8 cellular contexts compared by ENCODE assay signal in the genomic region with DNA sequence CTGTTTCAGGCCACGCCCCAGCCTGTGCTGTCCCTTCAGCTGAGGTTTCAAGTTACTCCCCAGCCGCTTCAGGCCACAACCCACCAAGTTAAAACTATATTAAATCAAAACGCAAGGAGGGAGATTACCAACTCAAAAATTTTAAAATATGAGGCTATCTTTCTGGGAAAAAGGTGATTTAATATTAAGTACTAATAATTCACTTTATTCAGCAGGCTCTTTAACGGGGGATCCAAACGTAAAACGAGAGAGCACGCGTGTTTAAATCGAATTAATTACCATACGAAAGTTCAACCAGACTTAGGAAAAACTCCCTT.
A peak's percentile ranks its signal among the peaks of the same experiment; 100 is the strongest.
DNase-seq lines count a peak whose midpoint lies in the region; ATAC-seq lines count a peak whose summit lies in the region.

No MANE protein-coding gene starts in this region.

- peak overlapping the region; percentile 73 for H3K9ac ChIP-seq in adipocyte (ENCODE audit: low read length)

- peaks cover 26% of the 10 kb centered on the region for H3K4me1 Mint-ChIP-seq in stimulated activated memory B cell treated with anti-CD40 and anti-IgM and Interleukin-4, amounts not matched to agents 10 μg/mL and 1 μg/mL and 100 μg/mL, for 72 hours

- no peak overlapping the region for H3K27ac Mint-ChIP-seq in stimulated activated memory B cell treated with anti-CD40 and anti-IgM and Interleukin-4, amounts not matched to agents 10 μg/mL and 1 μg/mL and 100 μg/mL, for 72 hours

- peak overlapping the region; percentile 52 for H3K4me3 Mint-ChIP-seq in stimulated activated memory B cell treated with anti-CD40 and anti-IgM and Interleukin-4, amounts not matched to agents 10 μg/mL and 1 μg/mL and 100 μg/mL, for 72 hours

- ATAC-seq in GM19043 (IDR thresholded peaks at IDR 0.05; ENCODE audit: low read depth, unreplicated experiment) (peak; percentile 77), HG03103 (IDR thresholded peaks at IDR 0.05; ENCODE audit: low read depth, unreplicated experiment) (peak; percentile 69)
- peak; percentile 66 for ATAC-seq in stimulated activated memory B cell treated with anti-CD40 and anti-IgM and Interleukin-4, amounts not matched to agents 10 μg/mL and 1 μg/mL and 100 μg/mL, for 72 hours

- peaks cover 16% of the 10 kb centered on the region for H3K4me1 ChIP-seq in ACC112 (ENCODE audit: control insufficient read depth, insufficient read depth, low read length, unreplicated experiment)
- H3K4me1 ChIP-seq in adipocyte (ENCODE audit: control insufficient read depth, insufficient read depth, low read length) = peaks cover 21% of the 10 kb centered on the region

- H3K36me3 ChIP-seq in ACC112 (ENCODE audit: insufficient read depth, low read length) (no peaks in the 10 kb centered on the region), adipocyte (ENCODE audit: control insufficient read depth, insufficient read depth, low read length, severe bottlenecking) (no peaks in the 10 kb centered on the region)

- H2AFZ ChIP-seq in ACC112 (ENCODE audit: low read length, unreplicated experiment) = peak overlapping the region; percentile 71

- peaks cover 4% of the 10 kb centered on the region; the same call in 1 of the 2 replicates for H3K27me3 ChIP-seq in ACC112 (ENCODE audit: insufficient read depth, low read length)
- H3K27me3 ChIP-seq in adipocyte (replicated peaks; ENCODE audit: control insufficient read depth, insufficient read depth, low read length) = peaks cover 8% of the 10 kb centered on the region

- no peaks in the 10 kb centered on the region for H3K79me2 ChIP-seq in ACC112 (ENCODE audit: control insufficient read depth, insufficient read depth, low read length, unreplicated experiment)

- H3K4me3 ChIP-seq in ACC112 (ENCODE audit: low read depth, low read length) (peak overlapping the region; percentile 72), adipocyte (ENCODE audit: low read length) (peak overlapping the region; percentile 75), iPS-11a (ENCODE audit: low read depth, low read length) (peak overlapping the region; percentile 14)

- DNase-seq in adipocyte (ENCODE audit: low read depth) (peak; percentile 95), foreskin melanocyte (no peak), NCI-H1092 (lab: John Stamatoyannopoulos, UW) (no peak)

- H3K9me3 ChIP-seq in adipocyte (ENCODE audit: control insufficient read depth, low read length) = no peaks in the 10 kb centered on the region

- H3K27me3 Mint-ChIP-seq in stimulated activated memory B cell treated with anti-CD40 and anti-IgM and Interleukin-4, amounts not matched to agents 10 μg/mL and 1 μg/mL and 100 μg/mL, for 72 hours = peaks cover 56% of the 10 kb centered on the region

- H3K27ac ChIP-seq in ACC112 (ENCODE audit: low read depth, low read length) = no peak overlapping the region

- H3K9me3 Mint-ChIP-seq in stimulated activated memory B cell treated with anti-CD40 and anti-IgM and Interleukin-4, amounts not matched to agents 10 μg/mL and 1 μg/mL and 100 μg/mL, for 72 hours = no peaks in the 10 kb centered on the region

- no peaks in the 10 kb centered on the region for H3K36me3 Mint-ChIP-seq in stimulated activated memory B cell treated with anti-CD40 and anti-IgM and Interleukin-4, amounts not matched to agents 10 μg/mL and 1 μg/mL and 100 μg/mL, for 72 hours

Comparison
In these comparisons a context has a peak if more than half of its experiments do, and no peak if none do; other contexts are left out.
1. H3K4me3 ChIP-seq: peak in every context shown above with its lines; median percentile 75 in adipocyte; 72 in ACC112; 14 in iPS-11a.